17 cellular contexts compared by ENCODE assay signal in genomic region chr2:200275281-200276103, GRCh38.
A peak's percentile ranks its signal among the peaks of the same experiment; 100 is the strongest.
DNase-seq lines count a peak whose midpoint lies in the region; ATAC-seq, FAIRE-seq and TF ChIP-seq lines count a peak whose summit lies in the region.
"Had no signal": no experiment of that assay in that cellular context is flagged by ENCODE, and none has a peak within 500 bp of the region (broad histone marks: within the 10 kb centered on the region; RNA-seq: fewer than 3 reads in every experiment).

No MANE protein-coding gene starts in this region.

- ATAC-seq in HG03469 (IDR thresholded peaks at IDR 0.05; ENCODE audit: unreplicated experiment) (no peak), HG03460 (IDR thresholded peaks at IDR 0.05; ENCODE audit: unreplicated experiment) (no peak), HG03095 (IDR thresholded peaks at IDR 0.05; ENCODE audit: unreplicated experiment) (no peak)
- ATAC-seq: Right ventricle myocardium inferior, SK-N-SH treated with all-trans-retinoic acid at 6 μM for 48 hours had no signal

- peak overlapping the region in 1 of 3 experiments; percentile 5 for H3K4me3 Mint-ChIP-seq in nephron
- H3K4me3 Mint-ChIP-seq: CD4-positive, alpha-beta memory T cell had no signal

- H3K36me3 Mint-ChIP-seq in nephron (ENCODE audit: low read depth): no peaks in the 10 kb centered on the region
- H3K36me3 Mint-ChIP-seq: CD4-positive, alpha-beta memory T cell had no signal

- peaks cover 43% of the 10 kb centered on the region for H3K4me1 Mint-ChIP-seq in nephron

- DNase-seq in AG10803 (ENCODE audit: low read depth) (peak; percentile 43), GM18507 (ENCODE audit: extremely low spot score, insufficient read length, low read depth) (no peak), cerebellar nuclear complex (lab: John Stamatoyannopoulos, UW) (peak; percentile 21 to 82), NCI-H2029 (lab: John Stamatoyannopoulos, UW) (no peak)
- DNase-seq: BE2C; CD4-positive, alpha-beta memory T cell; HCEC 1CT; KBM-7; NCI-H2107; NCI-H446 treated with DMSO at 0.1 percent for 48 hours had no signal

- no peak for TF ChIP-seq CTCF in AG10803 (conservative IDR thresholded peaks at IDR 0.05; ENCODE audit: low read length)
- no peak for TF ChIP-seq CTCF in nephron (IDR thresholded peaks at IDR 0.05; ENCODE audit: unreplicated experiment in 3 of 3)

- H3K9me3 Mint-ChIP-seq in nephron: no peaks in the 10 kb centered on the region
- H3K9me3 Mint-ChIP-seq: CD4-positive, alpha-beta memory T cell had no signal

- FAIRE-seq in GM18507 (lab: Jason Lieb, UNC): peak; percentile 15
- FAIRE-seq: D721Med had no signal

- H3K27me3 Mint-ChIP-seq in nephron (ENCODE audit: low read depth): peaks cover 18% of the 10 kb centered on the region

- H3K27ac Mint-ChIP-seq in nephron: peak overlapping the region; percentile 79 to 82 (median 80)
- H3K27ac Mint-ChIP-seq: CD4-positive, alpha-beta memory T cell had no signal

- H3K4me3 ChIP-seq in AG10803 (ENCODE audit: low read length): no peak overlapping the region

Comparison
In these comparisons a context has a peak if more than half of its experiments do, and no peak if none do; other contexts are left out.
1. DNase-seq: peak in AG10803 (single experiment) and cerebellar nuclear complex (2 of 2); none in GM18507 (single experiment) and NCI-H2029 (single experiment).